In the genomic region with DNA sequence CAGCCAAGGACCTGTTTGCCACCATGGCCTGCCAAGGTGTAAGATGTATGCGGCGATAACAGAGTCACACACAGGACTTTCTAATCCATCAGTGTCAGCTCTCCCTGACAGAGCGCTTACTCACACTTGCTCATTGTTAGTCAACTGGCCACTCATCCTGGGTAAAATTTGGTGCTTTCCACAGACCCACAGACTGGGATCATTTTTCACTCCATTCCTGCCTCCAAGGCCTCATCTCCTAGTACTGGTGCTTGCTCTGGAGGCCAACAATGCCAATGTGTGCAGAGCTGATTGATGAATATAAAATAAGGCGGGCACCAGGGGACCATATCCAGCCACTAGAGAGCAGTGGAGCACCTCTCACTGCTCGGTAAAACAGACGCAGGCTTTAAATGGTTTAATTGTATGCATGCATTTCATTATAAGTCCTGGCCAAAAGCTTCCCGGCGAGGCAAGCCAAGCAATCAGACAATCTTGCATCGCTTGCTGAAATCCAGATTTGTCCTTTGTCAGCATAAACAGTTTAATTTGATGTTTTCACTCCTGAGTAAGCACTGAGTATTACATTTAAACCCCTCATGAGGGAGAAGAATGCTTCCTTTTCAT, we compare ENCODE assay signal across 8 cellular contexts. TPM values are rescaled to one million over a fixed set of nuclear protein-coding genes. Genes with fewer than 3 reads are reported as not detected.
DNase-seq lines count a peak whose midpoint lies in the region; ATAC-seq, FAIRE-seq and TF ChIP-seq lines count a peak whose summit lies in the region.

No MANE protein-coding gene starts in this region.

- DNase-seq in ELR (ENCODE audit: low read depth) = peak; percentile 98
- DNase-seq in NB4 (ENCODE audit: low read depth) = peak; percentile 80
- DNase-seq in astrocyte (ENCODE audit: low read depth) = peak; percentile 95
- DNase-seq in lung microvascular endothelial cell (ENCODE audit: low read depth in 2 of 2) = peak; percentile 48 to 94
- no peak for DNase-seq in T-helper 17 cell
- DNase-seq in right cardiac atrium = no peak
- DNase-seq in NCI-H1048 (lab: John Stamatoyannopoulos, UW) = no peak
- no peak for DNase-seq in OCI-M1 (lab: John Stamatoyannopoulos, UW)

- peaks cover 96% of the 10 kb centered on the region for H4K20me1 ChIP-seq in astrocyte (ENCODE audit: insufficient read depth, low read length)

- H3K9me3 Mint-ChIP-seq in astrocyte (ENCODE audit: unreplicated experiment) = no peaks in the 10 kb centered on the region

- ATAC-seq in T-helper 17 cell = no peak
- ATAC-seq in right cardiac atrium = no peak

- H3K27ac Mint-ChIP-seq in astrocyte (ENCODE audit: unreplicated experiment) (peak overlapping the region; percentile 86), T-helper 17 cell (no peak overlapping the region)

- H3K27ac ChIP-seq in astrocyte (ENCODE audit: low read depth, low read length) = peak overlapping the region; percentile 60
- H3K27ac ChIP-seq in right cardiac atrium (ENCODE audit: low read length) = no peak overlapping the region

- H3K36me3 Mint-ChIP-seq in astrocyte (ENCODE audit: low read depth, unreplicated experiment) = peaks cover 3% of the 10 kb centered on the region
- H3K36me3 Mint-ChIP-seq in T-helper 17 cell (ENCODE audit: low read depth) = peaks cover 4% of the 10 kb centered on the region

- no peak overlapping the region for H3K4me3 Mint-ChIP-seq in astrocyte (ENCODE audit: unreplicated experiment)
- H3K4me3 Mint-ChIP-seq in T-helper 17 cell = no peak overlapping the region

- intact Hi-C loops in right cardiac atrium (cut with DNase I) = no loop called here

- FAIRE-seq in astrocyte (lab: Jason Lieb, UNC) = peak; percentile 32

- H3K4me3 ChIP-seq in NB4 (ENCODE audit: low read depth, low read length) (peak overlapping the region; percentile 33), astrocyte (ENCODE audit: insufficient read depth, low read depth, low read length) (no peak overlapping the region), right cardiac atrium (ENCODE audit: low read length) (no peak overlapping the region)

- 69% methylated on average over 9 of the region's 9 CpGs for WGBS in right cardiac atrium

- TF ChIP-seq CTCF in NB4 (IDR thresholded peaks at IDR 0.05; ENCODE audit: low read depth, low read length) = peak; percentile 43
- peak; percentile 58 for TF ChIP-seq CTCF in astrocyte (IDR thresholded peaks at IDR 0.05; ENCODE audit: insufficient read depth, low read depth, low read length)

- peaks cover 89% of the 10 kb centered on the region for H3K79me2 ChIP-seq in astrocyte (ENCODE audit: insufficient read depth, low read length)

- H3K36me3 ChIP-seq in astrocyte (ENCODE audit: insufficient read depth, low read length) = peaks cover 10% of the 10 kb centered on the region

- peaks cover 38% of the 10 kb centered on the region for H3K4me1 ChIP-seq in astrocyte (ENCODE audit: insufficient read depth, low read length)
- peaks cover 11% of the 10 kb centered on the region for H3K4me1 ChIP-seq in right cardiac atrium (ENCODE audit: control insufficient read depth, insufficient read depth, low read length)

- TF ChIP-seq POLR2A in NB4 (IDR thresholded peaks at IDR 0.05; ENCODE audit: extremely low read depth, insufficient read length) = no peak

- H3K9me3 ChIP-seq in astrocyte (ENCODE audit: insufficient read depth, low read depth, low read length) (no peaks in the 10 kb centered on the region), T-helper 17 cell (ENCODE audit: control insufficient read depth, low read length, poor library complexity, severe bottlenecking) (no peaks in the 10 kb centered on the region), right cardiac atrium (ENCODE audit: control insufficient read depth, low read length) (no peaks in the 10 kb centered on the region)

- no peaks in the 10 kb centered on the region for H3K27me3 Mint-ChIP-seq in astrocyte (ENCODE audit: low read depth, unreplicated experiment)
- no peaks in the 10 kb centered on the region for H3K27me3 Mint-ChIP-seq in T-helper 17 cell

- no peak overlapping the region for H2AFZ ChIP-seq in astrocyte (ENCODE audit: low read depth, low read length)

- H3K27me3 ChIP-seq in astrocyte (ENCODE audit: insufficient read depth, low read length) (no peaks in the 10 kb centered on the region), right cardiac atrium (ENCODE audit: control insufficient read depth, insufficient read depth) (no peaks in the 10 kb centered on the region)

- H3K4me2 ChIP-seq in astrocyte (ENCODE audit: low read length) = peak overlapping the region; percentile 61

- H3K9ac ChIP-seq in astrocyte (ENCODE audit: low read length) = peak overlapping the region; percentile 43

- H3K4me1 Mint-ChIP-seq in astrocyte (ENCODE audit: low read depth, unreplicated experiment) (peaks cover 58% of the 10 kb centered on the region), T-helper 17 cell (peaks cover 36% of the 10 kb centered on the region)

RNA-seq across cellular contexts. Expression of gene PSMB7, which starts 22.3 kb away (rescaled TPM):
- total RNA-seq in astrocyte (174 and 183 TPM in 2 replicates), lung microvascular endothelial cell (159 and 192 TPM in 2 replicates), T-helper 17 cell (10 to 100 TPM; 70.7 to 77.5 TPM), right cardiac atrium (100 to 1,000 TPM; 130 to 152 (median 137) TPM)
- polyA plus RNA-seq in right cardiac atrium = 203 TPM

RNA-seq across cellular contexts. Expression of gene ADGRD2, which starts 57.3 kb away (rescaled TPM):
- total RNA-seq in astrocyte (not detected in 2 replicates), lung microvascular endothelial cell (not detected in 2 replicates), T-helper 17 cell (not detected), right cardiac atrium (under 1 TPM in 2 of 4 donors, not detected in 2; 0.15 to 0.29 TPM)
- 0.05 TPM for polyA plus RNA-seq in right cardiac atrium

Comparison
In these comparisons a context has a peak if more than half of its experiments do, and no peak if none do; other contexts are left out.
1. DNase-seq: peak in ELR (single experiment), NB4 (single experiment), astrocyte (single experiment) and lung microvascular endothelial cell (2 of 2); none in T-helper 17 cell (0 of 3), right cardiac atrium (0 of 3), NCI-H1048 (single experiment) and OCI-M1 (single experiment).